ENCODE assay signal across 25 cellular contexts in the genomic region with DNA sequence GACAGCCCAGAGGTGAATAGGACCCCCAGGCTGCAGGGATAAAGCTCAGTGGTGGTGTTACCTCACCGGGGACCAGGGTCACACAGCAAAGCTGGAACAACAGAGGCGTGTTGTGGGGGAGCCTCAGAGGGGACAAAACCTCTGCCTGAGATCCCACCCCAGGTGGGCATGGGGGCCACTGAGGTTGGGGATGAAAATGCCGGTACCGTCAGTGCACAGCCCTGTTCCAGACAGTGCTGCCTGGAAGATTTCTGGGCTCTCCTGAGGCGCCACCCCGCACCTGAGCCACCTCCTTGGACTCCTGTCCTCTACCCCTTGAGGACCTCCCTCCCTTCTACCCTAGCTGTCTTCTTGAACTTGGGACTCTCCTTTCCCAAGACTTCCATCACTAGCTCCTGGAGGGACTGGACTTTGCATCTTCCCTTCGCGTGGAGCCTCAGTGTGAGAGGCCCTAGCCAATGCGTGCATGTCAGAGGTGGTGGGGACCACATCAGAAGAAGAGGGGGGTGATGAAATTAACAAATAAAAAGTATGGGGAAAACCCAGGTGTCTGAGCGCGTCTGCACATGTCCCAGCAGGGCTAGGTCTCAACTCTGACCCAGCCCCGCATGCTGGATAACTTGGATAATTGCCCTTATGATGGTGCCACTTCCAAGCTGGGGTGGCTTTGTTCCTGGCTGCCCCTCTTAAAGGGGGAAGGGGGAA. TPM values are rescaled to one million over a fixed set of nuclear protein-coding genes. Genes with fewer than 3 reads are reported as not detected.
DNase-seq lines count a peak whose midpoint lies in the region; ATAC-seq and TF ChIP-seq lines count a peak whose summit lies in the region.
"Had no signal": no experiment of that assay in that cellular context is flagged by ENCODE, and none has a peak within 500 bp of the region (broad histone marks: within the 10 kb centered on the region; RNA-seq: fewer than 3 reads in every experiment).

No MANE protein-coding gene starts in this region.

- H3K4me3 Mint-ChIP-seq in activated naive CD4-positive, alpha-beta T cell treated with anti-CD3 and anti-CD28 coated beads, Interleukin-2, amount 10 ng/mL, durations not matched to agents 7 days and 5 days: no peak overlapping the region
- no peak overlapping the region for H3K4me3 Mint-ChIP-seq in activated naive CD8-positive, alpha-beta T cell treated with anti-CD3 and anti-CD28 coated beads, Interleukin-2, amount 50 U/mL, for 24 hours
- no peak overlapping the region for H3K4me3 Mint-ChIP-seq in type B pancreatic cell
- H3K4me3 Mint-ChIP-seq: activated B cell treated with CpG ODN at 0.5 μM for 24 hours; activated CD4-positive, alpha-beta memory T cell treated with anti-CD3 and anti-CD28 coated beads, Interleukin-2, amount 10 ng/mL, durations not matched to agents 7 days and 5 days; CD14-positive monocyte; IgD-negative memory B cell had no signal

- H3K27me3 Mint-ChIP-seq in activated naive CD4-positive, alpha-beta T cell treated with anti-CD3 and anti-CD28 coated beads, Interleukin-2, amount 10 ng/mL, durations not matched to agents 7 days and 5 days: peaks cover 49% of the 10 kb centered on the region
- peaks cover 28% of the 10 kb centered on the region for H3K27me3 Mint-ChIP-seq in activated naive CD8-positive, alpha-beta T cell treated with anti-CD3 and anti-CD28 coated beads, Interleukin-2, amount 50 U/mL, for 24 hours
- peaks cover 4% of the 10 kb centered on the region for H3K27me3 Mint-ChIP-seq in type B pancreatic cell

- H3K27ac Mint-ChIP-seq in activated naive CD4-positive, alpha-beta T cell treated with anti-CD3 and anti-CD28 coated beads, Interleukin-2, amount 50 U/mL, for 72 hours: peak overlapping the region in 1 of 2 donors; percentile 42
- H3K27ac Mint-ChIP-seq in activated naive CD4-positive, alpha-beta T cell treated with anti-CD3 and anti-CD28 coated beads, Interleukin-2, amount 10 ng/mL, durations not matched to agents 7 days and 5 days: no peak overlapping the region
- H3K27ac Mint-ChIP-seq in activated naive CD8-positive, alpha-beta T cell treated with anti-CD3 and anti-CD28 coated beads, Interleukin-2, amount 50 U/mL, for 24 hours: no peak overlapping the region
- peak overlapping the region; percentile 48 for H3K27ac Mint-ChIP-seq in type B pancreatic cell
- H3K27ac Mint-ChIP-seq: activated B cell treated with CpG ODN at 0.5 μM for 24 hours; activated CD4-positive, alpha-beta memory T cell treated with anti-CD3 and anti-CD28 coated beads, Interleukin-2, amount 10 ng/mL, durations not matched to agents 7 days and 5 days; CD14-positive monocyte; IgD-negative memory B cell had no signal

- TF ChIP-seq CTCF in type B pancreatic cell (conservative IDR thresholded peaks at IDR 0.05): no peak

- no peaks in the 10 kb centered on the region for H3K4me1 Mint-ChIP-seq in activated naive CD4-positive, alpha-beta T cell treated with anti-CD3 and anti-CD28 coated beads, Interleukin-2, amount 10 ng/mL, durations not matched to agents 7 days and 5 days
- H3K4me1 Mint-ChIP-seq in activated naive CD8-positive, alpha-beta T cell treated with anti-CD3 and anti-CD28 coated beads, Interleukin-2, amount 50 U/mL, for 24 hours: peaks cover 8% of the 10 kb centered on the region
- no peaks in the 10 kb centered on the region for H3K4me1 Mint-ChIP-seq in type B pancreatic cell (ENCODE audit: unreplicated experiment)
- H3K4me1 Mint-ChIP-seq: activated B cell treated with CpG ODN at 0.5 μM for 24 hours; activated CD4-positive, alpha-beta memory T cell treated with anti-CD3 and anti-CD28 coated beads, Interleukin-2, amount 10 ng/mL, durations not matched to agents 7 days and 5 days; CD14-positive monocyte; IgD-negative memory B cell had no signal

- no peaks in the 10 kb centered on the region for H3K36me3 Mint-ChIP-seq in activated naive CD4-positive, alpha-beta T cell treated with anti-CD3 and anti-CD28 coated beads, Interleukin-2, amount 50 U/mL, for 72 hours
- no peaks in the 10 kb centered on the region for H3K36me3 Mint-ChIP-seq in activated naive CD4-positive, alpha-beta T cell treated with anti-CD3 and anti-CD28 coated beads, Interleukin-2, amount 10 ng/mL, durations not matched to agents 7 days and 5 days
- H3K36me3 Mint-ChIP-seq in activated naive CD8-positive, alpha-beta T cell treated with anti-CD3 and anti-CD28 coated beads, Interleukin-2, amount 50 U/mL, for 24 hours (ENCODE audit: low read depth): no peaks in the 10 kb centered on the region
- peaks cover 12% of the 10 kb centered on the region for H3K36me3 Mint-ChIP-seq in type B pancreatic cell

- peak; percentile 52 to 81 for ATAC-seq in activated naive CD4-positive, alpha-beta T cell treated with anti-CD3 and anti-CD28 coated beads, Interleukin-2, amount 50 U/mL, for 72 hours
- peak; percentile 25 for ATAC-seq in activated naive CD8-positive, alpha-beta T cell treated with anti-CD3 and anti-CD28 coated beads, Interleukin-2, amount 50 U/mL, for 24 hours
- ATAC-seq in left lobe of liver: peak; percentile 16
- no peak for ATAC-seq in HG03025 (IDR thresholded peaks at IDR 0.05; ENCODE audit: low FRiP score, unreplicated experiment)
- no peak for ATAC-seq in HG03442 (IDR thresholded peaks at IDR 0.05; ENCODE audit: unreplicated experiment)

- no peaks in the 10 kb centered on the region for H3K9me3 Mint-ChIP-seq in activated naive CD4-positive, alpha-beta T cell treated with anti-CD3 and anti-CD28 coated beads, Interleukin-2, amount 50 U/mL, for 72 hours
- H3K9me3 Mint-ChIP-seq in activated naive CD4-positive, alpha-beta T cell treated with anti-CD3 and anti-CD28 coated beads, Interleukin-2, amount 10 ng/mL, durations not matched to agents 7 days and 5 days: no peaks in the 10 kb centered on the region
- H3K9me3 Mint-ChIP-seq in activated naive CD8-positive, alpha-beta T cell treated with anti-CD3 and anti-CD28 coated beads, Interleukin-2, amount 50 U/mL, for 24 hours: no peaks in the 10 kb centered on the region
- H3K9me3 Mint-ChIP-seq in type B pancreatic cell: no peaks in the 10 kb centered on the region
- H3K9me3 Mint-ChIP-seq: activated B cell treated with CpG ODN at 0.5 μM for 24 hours; activated CD4-positive, alpha-beta memory T cell treated with anti-CD3 and anti-CD28 coated beads, Interleukin-2, amount 10 ng/mL, durations not matched to agents 7 days and 5 days; IgD-negative memory B cell had no signal

- CTCF ChIA-PET in activated naive CD4-positive, alpha-beta T cell treated with anti-CD3 and anti-CD28 coated beads, Interleukin-2, amount 10 ng/mL, durations not matched to agents 7 days and 5 days (lab: Charles Lee): no interaction called here

- no peak for DNase-seq in activated naive CD4-positive, alpha-beta T cell treated with anti-CD3 and anti-CD28 coated beads, Interleukin-2, amount 50 U/mL, for 72 hours (ENCODE audit: low spot score in 2 of 2)
- DNase-seq in activated naive CD4-positive, alpha-beta T cell treated with anti-CD3 and anti-CD28 coated beads, Interleukin-2, amount 10 ng/mL, durations not matched to agents 7 days and 5 days: no peak
- no peak for DNase-seq in activated naive CD8-positive, alpha-beta T cell treated with anti-CD3 and anti-CD28 coated beads, Interleukin-2, amount 50 U/mL, for 24 hours
- DNase-seq in left lobe of liver (ENCODE audit: low spot score) (no peak), type B pancreatic cell (ENCODE audit: extremely low spot score, unreplicated experiment) (no peak)
- DNase-seq: activated B cell treated with CpG ODN at 0.5 μM for 24 hours; activated CD4-positive, alpha-beta memory T cell treated with anti-CD3 and anti-CD28 coated beads, Interleukin-2, amount 10 ng/mL, durations not matched to agents 7 days and 5 days; activated naive CD4-positive, alpha-beta T cell treated with Interleukin-2 at 50 U/mL for 16 hours; activated T-cell treated with anti-CD3 and anti-CD28 coated beads for 4 hours; kidney glomerular epithelial cell; mesenchymal stem cell; NCI-H1092; NCI-H187; NCI-H345; NCI-H748 treated with DMSO at 0.1 percent for 48 hours; occipital lobe; stimulated activated CD4-positive, alpha-beta T cell treated with anti-CD3 and anti-CD28 coated beads, Interleukin-4, amount 100 ng/mL, for 1 hour; stimulated activated naive CD4-positive, alpha-beta T cell treated with Interleukin-2 at 50 U/mL for 16 hours; thyroid gland had no signal

RNA-seq across cellular contexts. Expression of gene CNFN, which starts 11.7 kb away (rescaled TPM):
- total RNA-seq in activated naive CD4-positive, alpha-beta T cell treated with anti-CD3 and anti-CD28 coated beads, Interleukin-2, amount 50 U/mL, for 72 hours: not detected
- not detected for total RNA-seq in left lobe of liver
- total RNA-seq in type B pancreatic cell (ENCODE audit: low replicate concordance): 3.3 and 5.6 TPM in 2 replicates
- total RNA-seq: activated CD4-positive, alpha-beta memory T cell treated with anti-CD3 and anti-CD28 coated beads, Interleukin-2, amount 10 ng/mL, durations not matched to agents 7 days and 5 days; cerebellum; myocyte; occipital lobe had no signal

RNA-seq across cellular contexts. Expression of gene LIPE, which starts 48.8 kb away (rescaled TPM):
- 10 to 100 TPM; 13.6 to 27.0 TPM for total RNA-seq in activated naive CD4-positive, alpha-beta T cell treated with anti-CD3 and anti-CD28 coated beads, Interleukin-2, amount 50 U/mL, for 72 hours
- total RNA-seq in left lobe of liver: 0.83 TPM
- total RNA-seq in type B pancreatic cell (ENCODE audit: low replicate concordance): 6.9 and 17.9 TPM in 2 replicates

RNA-seq across cellular contexts. Expression of gene MEGF8, which starts 52.9 kb away (rescaled TPM):
- total RNA-seq in activated naive CD4-positive, alpha-beta T cell treated with anti-CD3 and anti-CD28 coated beads, Interleukin-2, amount 50 U/mL, for 72 hours: 1 to 10 TPM; 2.1 to 8.6 TPM
- total RNA-seq in left lobe of liver (11.7 TPM), type B pancreatic cell (ENCODE audit: low replicate concordance) (30.7 and 49.5 TPM in 2 replicates)

Comparison
In these comparisons a context has a peak if more than half of its experiments do, and no peak if none do; other contexts are left out.
1. ATAC-seq: peak in activated naive CD4-positive, alpha-beta T cell treated with anti-CD3 and anti-CD28 coated beads, Interleukin-2, amount 50 U/mL, for 72 hours (2 of 2), activated naive CD8-positive, alpha-beta T cell treated with anti-CD3 and anti-CD28 coated beads, Interleukin-2, amount 50 U/mL, for 24 hours (single experiment) and left lobe of liver (single experiment); none in HG03025 (single experiment) and HG03442 (single experiment).